ENCODE assay signal across 34 cellular contexts in the genomic region with DNA sequence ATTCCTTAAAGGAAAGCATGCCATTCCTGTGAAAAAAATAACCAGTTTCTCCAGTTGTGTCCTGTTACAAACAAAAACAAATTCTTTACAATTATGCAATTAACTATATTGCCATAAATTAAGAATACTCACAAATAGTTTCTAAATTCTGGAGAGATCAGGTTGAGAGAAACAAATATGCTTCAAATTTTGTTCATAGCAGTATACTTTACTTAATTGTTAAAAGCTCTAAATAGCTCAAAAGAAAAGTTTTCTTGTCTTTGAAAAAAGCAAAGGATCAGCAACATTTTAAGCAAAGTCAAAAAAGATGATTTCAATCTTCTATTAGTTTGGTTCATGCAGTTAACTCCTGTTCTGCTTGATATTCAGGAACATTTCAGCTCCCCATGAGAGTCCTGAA.
"Had no signal": no experiment of that assay in that cellular context is flagged by ENCODE, and none has a peak within 500 bp of the region (broad histone marks: within the 10 kb centered on the region; RNA-seq: fewer than 3 reads in every experiment).

No MANE protein-coding gene starts in this region.

- H3K4me3 ChIP-seq: adrenal gland, ascending aorta, cardiac muscle cell had no signal

- H3K27me3 Mint-ChIP-seq: activated CD4-positive, alpha-beta T cell treated with anti-CD3 and anti-CD28 coated beads, Interleukin-2, amount 10 ng/mL, durations not matched to agents 24 days and 14 days; brain had no signal

- DNase-seq: activated B cell treated with CpG ODN at 0.5 μM for 24 hours; activated CD4-positive, alpha-beta memory T cell treated with anti-CD3 and anti-CD28 coated beads for 36 hours; activated CD4-positive, alpha-beta T cell treated with anti-CD3 and anti-CD28 coated beads for 4 hours; activated CD4-positive, alpha-beta T cell treated with anti-CD3 and anti-CD28 coated beads, Interleukin-2, amount 10 ng/mL, durations not matched to agents 24 days and 14 days; activated CD4-positive, alpha-beta T cell treated with anti-CD3 and anti-CD28 coated beads, Interleukin-2, amount 50 U/mL, for 1 hour; activated CD4-positive, alpha-beta T cell treated with anti-CD3 and anti-CD28 coated beads, Interleukin-2, amount 50 U/mL, for 4 hours; activated CD4-positive, CD25-positive, alpha-beta regulatory T cell treated with anti-CD3 and anti-CD28 coated beads, Interleukin-2, amount 50 U/mL, for 72 hours; activated CD8-positive, alpha-beta memory T cell treated with anti-CD3 and anti-CD28 coated beads, Interleukin-2, amount 50 U/mL, for 4 hours; activated CD8-positive, alpha-beta T cell treated with anti-CD3 and anti-CD28 coated beads for 36 hours; activated effector memory CD4-positive, alpha-beta T cell treated with Interleukin-2 at 50 U/mL for 16 hours; activated gamma-delta T cell; activated naive CD4-positive, alpha-beta T cell treated with anti-CD3 and anti-CD28 coated beads, Interleukin-2, amount 10 ng/mL, durations not matched to agents 7 days and 5 days; activated naive CD4-positive, alpha-beta T cell treated with Interleukin-2 at 50 U/mL for 16 hours; activated naive CD8-positive, alpha-beta T cell treated with anti-CD3 and anti-CD28 coated beads, Interleukin-2, amount 10 ng/mL, durations not matched to agents 7 days and 5 days; activated T-cell treated with anti-CD3 and anti-CD28 coated beads for 4 hours; activated T-cell treated with anti-CD3 and anti-CD28 coated beads, Interleukin-2, amount 50 U/mL, for 1 hour; activated T-cell treated with anti-CD3 and anti-CD28 coated beads, Interleukin-2, amount 50 U/mL, for 48 hours; adrenal gland; amniotic stem cell; caudate nucleus; cerebellar nuclear complex; T-helper 1 cell; T-helper 2 cell; T-helper 9 cell had no signal

- H3K27ac ChIP-seq: adrenal gland, ascending aorta, cardiac muscle cell, VCaP had no signal

- H3K4me1 Mint-ChIP-seq: activated B cell treated with CpG ODN at 0.5 μM for 24 hours; activated CD4-positive, alpha-beta T cell treated with anti-CD3 and anti-CD28 coated beads, Interleukin-2, amount 10 ng/mL, durations not matched to agents 24 days and 14 days; activated naive CD4-positive, alpha-beta T cell treated with anti-CD3 and anti-CD28 coated beads, Interleukin-2, amount 10 ng/mL, durations not matched to agents 7 days and 5 days; activated naive CD4-positive, alpha-beta T cell treated with anti-CD3 and anti-CD28 coated beads, Interleukin-2, amount 50 U/mL, for 24 hours; activated naive CD8-positive, alpha-beta T cell treated with anti-CD3 and anti-CD28 coated beads, Interleukin-2, amount 10 ng/mL, durations not matched to agents 7 days and 5 days; brain; central memory CD8-positive, alpha-beta T cell had no signal

- H3K36me3 ChIP-seq: adrenal gland, cardiac muscle cell had no signal

- H3K4me3 Mint-ChIP-seq: activated B cell treated with CpG ODN at 0.5 μM for 24 hours; activated CD4-positive, alpha-beta memory T cell treated with anti-CD3 and anti-CD28 coated beads for 36 hours; activated CD4-positive, alpha-beta T cell treated with anti-CD3 and anti-CD28 coated beads, Interleukin-2, amount 10 ng/mL, durations not matched to agents 24 days and 14 days; activated CD8-positive, alpha-beta T cell treated with anti-CD3 and anti-CD28 coated beads for 36 hours; activated naive CD4-positive, alpha-beta T cell treated with anti-CD3 and anti-CD28 coated beads, Interleukin-2, amount 10 ng/mL, durations not matched to agents 7 days and 5 days; activated naive CD4-positive, alpha-beta T cell treated with anti-CD3 and anti-CD28 coated beads, Interleukin-2, amount 50 U/mL, for 24 hours; activated naive CD8-positive, alpha-beta T cell; activated naive CD8-positive, alpha-beta T cell treated with anti-CD3 and anti-CD28 coated beads, Interleukin-2, amount 10 ng/mL, durations not matched to agents 7 days and 5 days; brain; central memory CD8-positive, alpha-beta T cell; T-helper 1 cell treated with Interleukin-12 subunit alpha and Interleukin-12 subunit beta and Interleukin-4 antibody, amounts not matched to agents 30 μg/mL and 1 μg/mL, for 36 hours; T-helper 2 cell treated with Interferon-gamma antibody and Interleukin-4, amounts not matched to agents 5 μg/mL and 100 μg/mL, for 36 hours had no signal

- H3K9me3 ChIP-seq: adrenal gland, ascending aorta had no signal

- H3K27ac Mint-ChIP-seq: activated B cell treated with CpG ODN at 0.5 μM for 24 hours; activated CD4-positive, alpha-beta memory T cell treated with anti-CD3 and anti-CD28 coated beads for 36 hours; activated CD4-positive, alpha-beta T cell treated with anti-CD3 and anti-CD28 coated beads, Interleukin-2, amount 10 ng/mL, durations not matched to agents 24 days and 14 days; activated CD8-positive, alpha-beta T cell treated with anti-CD3 and anti-CD28 coated beads for 36 hours; activated naive CD4-positive, alpha-beta T cell treated with anti-CD3 and anti-CD28 coated beads, Interleukin-2, amount 10 ng/mL, durations not matched to agents 7 days and 5 days; activated naive CD4-positive, alpha-beta T cell treated with anti-CD3 and anti-CD28 coated beads, Interleukin-2, amount 50 U/mL, for 24 hours; activated naive CD8-positive, alpha-beta T cell; activated naive CD8-positive, alpha-beta T cell treated with anti-CD3 and anti-CD28 coated beads, Interleukin-2, amount 10 ng/mL, durations not matched to agents 7 days and 5 days; activated T-helper 2 cell treated with anti-CD3 and anti-CD28 coated beads, Interferon-gamma antibody, Interleukin-2, Interleukin-4, amounts not matched to agents 10 μg/mL and 5 μg/mL and 100 μg/mL, durations not matched to agents 14 hours and 24 hours and 36 hours; brain; T-helper 1 cell treated with Interleukin-12 subunit alpha and Interleukin-12 subunit beta and Interleukin-4 antibody, amounts not matched to agents 30 μg/mL and 1 μg/mL, for 36 hours; T-helper 2 cell treated with Interferon-gamma antibody and Interleukin-4, amounts not matched to agents 5 μg/mL and 100 μg/mL, for 36 hours had no signal

- H3K9me3 Mint-ChIP-seq: central memory CD8-positive, alpha-beta T cell had no signal

- H3K36me3 Mint-ChIP-seq: activated CD4-positive, alpha-beta memory T cell treated with anti-CD3 and anti-CD28 coated beads for 36 hours; activated naive CD4-positive, alpha-beta T cell treated with anti-CD3 and anti-CD28 coated beads, Interleukin-2, amount 10 ng/mL, durations not matched to agents 7 days and 5 days; activated naive CD4-positive, alpha-beta T cell treated with anti-CD3 and anti-CD28 coated beads, Interleukin-2, amount 50 U/mL, for 24 hours; activated naive CD8-positive, alpha-beta T cell treated with anti-CD3 and anti-CD28 coated beads, Interleukin-2, amount 10 ng/mL, durations not matched to agents 7 days and 5 days had no signal

- H3K4me1 ChIP-seq: adrenal gland, ascending aorta had no signal

- ATAC-seq: activated CD8-positive, alpha-beta T cell treated with anti-CD3 and anti-CD28 coated beads for 36 hours had no signal

- H3K27me3 ChIP-seq: adrenal gland, ascending aorta, cardiac muscle cell had no signal
